ENCODE assay signal across 1 cellular context in the genomic region with DNA sequence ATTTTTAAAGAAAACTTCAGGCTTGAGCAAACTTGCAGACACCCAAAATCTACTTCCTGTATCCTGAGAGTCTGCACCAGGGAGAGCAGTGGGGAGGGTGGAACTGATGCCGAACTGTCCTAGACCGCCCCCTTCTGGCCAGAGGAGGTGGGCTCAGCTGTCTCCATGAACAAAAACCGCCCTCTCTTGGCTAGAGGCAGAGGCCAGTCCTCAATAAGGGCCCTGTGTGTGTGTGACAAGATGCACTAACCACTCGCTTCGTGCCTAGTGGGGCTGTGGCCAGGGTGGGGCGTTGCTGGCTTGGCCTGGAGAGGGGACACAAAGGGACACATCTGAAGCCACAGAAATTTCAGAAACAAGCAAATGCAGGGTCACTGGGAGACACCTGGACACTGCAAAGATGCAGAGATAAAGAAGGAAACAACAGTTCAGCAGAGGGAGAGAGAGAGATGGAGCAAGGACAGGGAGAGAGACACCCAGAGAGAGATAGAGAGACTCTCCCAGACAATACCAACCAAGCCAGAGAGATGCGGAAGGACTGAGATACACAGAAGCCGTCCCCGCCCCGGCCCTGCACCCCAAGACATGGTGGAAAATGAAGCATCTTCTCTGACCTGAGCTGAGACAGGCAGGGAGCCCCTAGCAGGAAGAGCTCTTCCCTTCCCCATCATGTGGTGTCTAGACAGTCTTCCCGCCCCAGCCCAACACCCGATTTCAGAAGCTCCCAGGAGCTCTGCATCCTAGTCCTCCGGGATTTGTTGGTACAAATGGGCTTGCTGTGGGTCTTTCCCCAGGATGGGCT.
TF ChIP-seq lines count a peak whose summit lies in the region.

No MANE protein-coding gene starts in this region.

TF ChIP-seq in K562, 482 proteins besides CTCF, POLR2A, EP300 and RAD21 (continued from another document and continues in another):
- TF ChIP-seq, protein P1, sequence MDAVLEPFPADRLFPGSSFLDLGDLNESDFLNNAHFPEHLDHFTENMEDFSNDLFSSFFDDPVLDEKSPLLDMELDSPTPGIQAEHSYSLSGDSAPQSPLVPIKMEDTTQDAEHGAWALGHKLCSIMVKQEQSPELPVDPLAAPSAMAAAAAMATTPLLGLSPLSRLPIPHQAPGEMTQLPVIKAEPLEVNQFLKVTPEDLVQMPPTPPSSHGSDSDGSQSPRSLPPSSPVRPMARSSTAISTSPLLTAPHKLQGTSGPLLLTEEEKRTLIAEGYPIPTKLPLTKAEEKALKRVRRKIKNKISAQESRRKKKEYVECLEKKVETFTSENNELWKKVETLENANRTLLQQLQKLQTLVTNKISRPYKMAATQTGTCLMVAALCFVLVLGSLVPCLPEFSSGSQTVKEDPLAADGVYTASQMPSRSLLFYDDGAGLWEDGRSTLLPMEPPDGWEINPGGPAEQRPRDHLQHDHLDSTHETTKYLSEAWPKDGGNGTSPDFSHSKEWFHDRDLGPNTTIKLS (IDR thresholded peaks at IDR 0.05; ENCODE audit: borderline replicate concordance, low read depth), result no peak
- TF ChIP-seq ZKSCAN3 (CRISPR knock-in tag; IDR thresholded peaks at IDR 0.05) (no peak), SAFB (IDR thresholded peaks at IDR 0.05; ENCODE audit: borderline replicate concordance, low read depth, low read length) (no peak), CTBP1 (IDR thresholded peaks at IDR 0.05; ENCODE audit: borderline replicate concordance) (peak; percentile 89), RBFOX2 (IDR thresholded peaks at IDR 0.05; ENCODE audit: low read depth, low read length) (no peak), CEBPB (tag; IDR thresholded peaks at IDR 0.05) (no peak), GABPA (tag; conservative IDR thresholded peaks at IDR 0.05; ENCODE audit: low read depth) (peak; percentile 49), HDAC6 (IDR thresholded peaks at IDR 0.05; ENCODE audit: low read depth, low read length) (no peak), ZNF696 (CRISPR knock-in tag; conservative IDR thresholded peaks at IDR 0.05) (no peak), MCM3 (IDR thresholded peaks at IDR 0.05) (no peak), MYBL2 (IDR thresholded peaks at IDR 0.05; ENCODE audit: low read depth) (no peak), MYBL2 (CRISPR knock-in tag; IDR thresholded peaks at IDR 0.05; ENCODE audit: borderline replicate concordance) (no peak), DDX20 (tag; IDR thresholded peaks at IDR 0.05; ENCODE audit: low read depth) (no peak), ZNF184 (CRISPR knock-in tag; IDR thresholded peaks at IDR 0.05) (no peak), TAF15 (IDR thresholded peaks at IDR 0.05; ENCODE audit: low read depth, low read length) (no peak), GTF2A2 (tag; IDR thresholded peaks at IDR 0.05) (no peak), RBM15 (IDR thresholded peaks at IDR 0.05; ENCODE audit: insufficient read depth, low read length) (no peak), CBX8 (IDR thresholded peaks at IDR 0.05; ENCODE audit: borderline replicate concordance, extremely low read depth, low read depth, low read length, poor library complexity, severe bottlenecking) (no peak), ZNF584 (CRISPR knock-in tag; IDR thresholded peaks at IDR 0.05; ENCODE audit: low read depth) (no peak), ZNF134 (CRISPR knock-in tag; conservative IDR thresholded peaks at IDR 0.05) (no peak), L3MBTL2 (IDR thresholded peaks at IDR 0.05) (no peak), TAL1 (IDR thresholded peaks at IDR 0.05) (no peak), NELFE (IDR thresholded peaks at IDR 0.05; ENCODE audit: insufficient read depth, insufficient read length) (no peak), CHD2 (IDR thresholded peaks at IDR 0.05; ENCODE audit: low read depth, low read length) (no peak), FOXK2 (conservative IDR thresholded peaks at IDR 0.05 in 1 of 2, IDR thresholded peaks at IDR 0.05 in 1 of 2; ENCODE audit: low read depth in 2 of 2) (peak; percentile 20 to 28; a peak in 1 of 4 replicates)
- TF ChIP-seq, protein P2, sequence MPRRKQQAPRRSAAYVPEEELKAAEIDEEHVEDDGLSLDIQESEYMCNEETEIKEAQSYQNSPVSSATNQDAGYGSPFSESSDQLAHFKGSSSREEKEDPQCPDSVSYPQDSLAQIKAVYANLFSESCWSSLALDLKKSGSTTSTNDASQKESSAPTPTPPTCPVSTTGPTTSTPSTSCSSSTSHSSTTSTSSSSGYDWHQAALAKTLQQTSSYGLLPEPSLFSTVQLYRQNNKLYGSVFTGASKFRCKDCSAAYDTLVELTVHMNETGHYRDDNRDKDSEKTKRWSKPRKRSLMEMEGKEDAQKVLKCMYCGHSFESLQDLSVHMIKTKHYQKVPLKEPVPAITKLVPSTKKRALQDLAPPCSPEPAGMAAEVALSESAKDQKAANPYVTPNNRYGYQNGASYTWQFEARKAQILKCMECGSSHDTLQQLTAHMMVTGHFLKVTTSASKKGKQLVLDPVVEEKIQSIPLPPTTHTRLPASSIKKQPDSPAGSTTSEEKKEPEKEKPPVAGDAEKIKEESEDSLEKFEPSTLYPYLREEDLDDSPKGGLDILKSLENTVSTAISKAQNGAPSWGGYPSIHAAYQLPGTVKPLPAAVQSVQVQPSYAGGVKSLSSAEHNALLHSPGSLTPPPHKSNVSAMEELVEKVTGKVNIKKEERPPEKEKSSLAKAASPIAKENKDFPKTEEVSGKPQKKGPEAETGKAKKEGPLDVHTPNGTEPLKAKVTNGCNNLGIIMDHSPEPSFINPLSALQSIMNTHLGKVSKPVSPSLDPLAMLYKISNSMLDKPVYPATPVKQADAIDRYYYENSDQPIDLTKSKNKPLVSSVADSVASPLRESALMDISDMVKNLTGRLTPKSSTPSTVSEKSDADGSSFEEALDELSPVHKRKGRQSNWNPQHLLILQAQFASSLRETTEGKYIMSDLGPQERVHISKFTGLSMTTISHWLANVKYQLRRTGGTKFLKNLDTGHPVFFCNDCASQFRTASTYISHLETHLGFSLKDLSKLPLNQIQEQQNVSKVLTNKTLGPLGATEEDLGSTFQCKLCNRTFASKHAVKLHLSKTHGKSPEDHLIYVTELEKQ (CRISPR knock-in tag; IDR thresholded peaks at IDR 0.05), result no peak
- TF ChIP-seq, protein P3, sequence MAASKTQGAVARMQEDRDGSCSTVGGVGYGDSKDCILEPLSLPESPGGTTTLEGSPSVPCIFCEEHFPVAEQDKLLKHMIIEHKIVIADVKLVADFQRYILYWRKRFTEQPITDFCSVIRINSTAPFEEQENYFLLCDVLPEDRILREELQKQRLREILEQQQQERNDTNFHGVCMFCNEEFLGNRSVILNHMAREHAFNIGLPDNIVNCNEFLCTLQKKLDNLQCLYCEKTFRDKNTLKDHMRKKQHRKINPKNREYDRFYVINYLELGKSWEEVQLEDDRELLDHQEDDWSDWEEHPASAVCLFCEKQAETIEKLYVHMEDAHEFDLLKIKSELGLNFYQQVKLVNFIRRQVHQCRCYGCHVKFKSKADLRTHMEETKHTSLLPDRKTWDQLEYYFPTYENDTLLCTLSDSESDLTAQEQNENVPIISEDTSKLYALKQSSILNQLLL (CRISPR knock-in tag; IDR thresholded peaks at IDR 0.05; ENCODE audit: borderline replicate concordance), result no peak
- TF ChIP-seq, protein P4, sequence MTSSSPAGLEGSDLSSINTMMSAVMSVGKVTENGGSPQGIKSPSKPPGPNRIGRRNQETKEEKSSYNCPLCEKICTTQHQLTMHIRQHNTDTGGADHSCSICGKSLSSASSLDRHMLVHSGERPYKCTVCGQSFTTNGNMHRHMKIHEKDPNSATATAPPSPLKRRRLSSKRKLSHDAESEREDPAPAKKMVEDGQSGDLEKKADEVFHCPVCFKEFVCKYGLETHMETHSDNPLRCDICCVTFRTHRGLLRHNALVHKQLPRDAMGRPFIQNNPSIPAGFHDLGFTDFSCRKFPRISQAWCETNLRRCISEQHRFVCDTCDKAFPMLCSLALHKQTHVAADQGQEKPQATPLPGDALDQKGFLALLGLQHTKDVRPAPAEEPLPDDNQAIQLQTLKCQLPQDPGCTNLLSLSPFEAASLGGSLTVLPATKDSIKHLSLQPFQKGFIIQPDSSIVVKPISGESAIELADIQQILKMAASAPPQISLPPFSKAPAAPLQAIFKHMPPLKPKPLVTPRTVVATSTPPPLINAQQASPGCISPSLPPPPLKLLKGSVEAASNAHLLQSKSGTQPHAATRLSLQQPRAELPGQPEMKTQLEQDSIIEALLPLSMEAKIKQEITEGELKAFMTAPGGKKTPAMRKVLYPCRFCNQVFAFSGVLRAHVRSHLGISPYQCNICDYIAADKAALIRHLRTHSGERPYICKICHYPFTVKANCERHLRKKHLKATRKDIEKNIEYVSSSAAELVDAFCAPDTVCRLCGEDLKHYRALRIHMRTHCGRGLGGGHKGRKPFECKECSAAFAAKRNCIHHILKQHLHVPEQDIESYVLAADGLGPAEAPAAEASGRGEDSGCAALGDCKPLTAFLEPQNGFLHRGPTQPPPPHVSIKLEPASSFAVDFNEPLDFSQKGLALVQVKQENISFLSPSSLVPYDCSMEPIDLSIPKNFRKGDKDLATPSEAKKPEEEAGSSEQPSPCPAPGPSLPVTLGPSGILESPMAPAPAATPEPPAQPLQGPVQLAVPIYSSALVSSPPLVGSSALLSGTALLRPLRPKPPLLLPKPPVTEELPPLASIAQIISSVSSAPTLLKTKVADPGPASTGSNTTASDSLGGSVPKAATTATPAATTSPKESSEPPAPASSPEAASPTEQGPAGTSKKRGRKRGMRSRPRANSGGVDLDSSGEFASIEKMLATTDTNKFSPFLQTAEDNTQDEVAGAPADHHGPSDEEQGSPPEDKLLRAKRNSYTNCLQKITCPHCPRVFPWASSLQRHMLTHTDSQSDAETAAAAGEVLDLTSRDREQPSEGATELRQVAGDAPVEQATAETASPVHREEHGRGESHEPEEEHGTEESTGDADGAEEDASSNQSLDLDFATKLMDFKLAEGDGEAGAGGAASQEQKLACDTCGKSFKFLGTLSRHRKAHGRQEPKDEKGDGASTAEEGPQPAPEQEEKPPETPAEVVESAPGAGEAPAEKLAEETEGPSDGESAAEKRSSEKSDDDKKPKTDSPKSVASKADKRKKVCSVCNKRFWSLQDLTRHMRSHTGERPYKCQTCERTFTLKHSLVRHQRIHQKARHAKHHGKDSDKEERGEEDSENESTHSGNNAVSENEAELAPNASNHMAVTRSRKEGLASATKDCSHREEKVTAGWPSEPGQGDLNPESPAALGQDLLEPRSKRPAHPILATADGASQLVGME (CRISPR knock-in tag; IDR thresholded peaks at IDR 0.05), result no peak
- TF ChIP-seq, protein P5, sequence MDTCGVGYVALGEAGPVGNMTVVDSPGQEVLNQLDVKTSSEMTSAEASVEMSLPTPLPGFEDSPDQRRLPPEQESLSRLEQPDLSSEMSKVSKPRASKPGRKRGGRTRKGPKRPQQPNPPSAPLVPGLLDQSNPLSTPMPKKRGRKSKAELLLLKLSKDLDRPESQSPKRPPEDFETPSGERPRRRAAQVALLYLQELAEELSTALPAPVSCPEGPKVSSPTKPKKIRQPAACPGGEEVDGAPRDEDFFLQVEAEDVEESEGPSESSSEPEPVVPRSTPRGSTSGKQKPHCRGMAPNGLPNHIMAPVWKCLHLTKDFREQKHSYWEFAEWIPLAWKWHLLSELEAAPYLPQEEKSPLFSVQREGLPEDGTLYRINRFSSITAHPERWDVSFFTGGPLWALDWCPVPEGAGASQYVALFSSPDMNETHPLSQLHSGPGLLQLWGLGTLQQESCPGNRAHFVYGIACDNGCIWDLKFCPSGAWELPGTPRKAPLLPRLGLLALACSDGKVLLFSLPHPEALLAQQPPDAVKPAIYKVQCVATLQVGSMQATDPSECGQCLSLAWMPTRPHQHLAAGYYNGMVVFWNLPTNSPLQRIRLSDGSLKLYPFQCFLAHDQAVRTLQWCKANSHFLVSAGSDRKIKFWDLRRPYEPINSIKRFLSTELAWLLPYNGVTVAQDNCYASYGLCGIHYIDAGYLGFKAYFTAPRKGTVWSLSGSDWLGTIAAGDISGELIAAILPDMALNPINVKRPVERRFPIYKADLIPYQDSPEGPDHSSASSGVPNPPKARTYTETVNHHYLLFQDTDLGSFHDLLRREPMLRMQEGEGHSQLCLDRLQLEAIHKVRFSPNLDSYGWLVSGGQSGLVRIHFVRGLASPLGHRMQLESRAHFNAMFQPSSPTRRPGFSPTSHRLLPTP (IDR thresholded peaks at IDR 0.05; ENCODE audit: borderline replicate concordance, extremely low read depth, insufficient read length), result no peak
- TF ChIP-seq, protein P6, sequence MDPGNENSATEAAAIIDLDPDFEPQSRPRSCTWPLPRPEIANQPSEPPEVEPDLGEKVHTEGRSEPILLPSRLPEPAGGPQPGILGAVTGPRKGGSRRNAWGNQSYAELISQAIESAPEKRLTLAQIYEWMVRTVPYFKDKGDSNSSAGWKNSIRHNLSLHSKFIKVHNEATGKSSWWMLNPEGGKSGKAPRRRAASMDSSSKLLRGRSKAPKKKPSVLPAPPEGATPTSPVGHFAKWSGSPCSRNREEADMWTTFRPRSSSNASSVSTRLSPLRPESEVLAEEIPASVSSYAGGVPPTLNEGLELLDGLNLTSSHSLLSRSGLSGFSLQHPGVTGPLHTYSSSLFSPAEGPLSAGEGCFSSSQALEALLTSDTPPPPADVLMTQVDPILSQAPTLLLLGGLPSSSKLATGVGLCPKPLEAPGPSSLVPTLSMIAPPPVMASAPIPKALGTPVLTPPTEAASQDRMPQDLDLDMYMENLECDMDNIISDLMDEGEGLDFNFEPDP (CRISPR knock-in tag; IDR thresholded peaks at IDR 0.05), result no peak
- TF ChIP-seq, protein P7, sequence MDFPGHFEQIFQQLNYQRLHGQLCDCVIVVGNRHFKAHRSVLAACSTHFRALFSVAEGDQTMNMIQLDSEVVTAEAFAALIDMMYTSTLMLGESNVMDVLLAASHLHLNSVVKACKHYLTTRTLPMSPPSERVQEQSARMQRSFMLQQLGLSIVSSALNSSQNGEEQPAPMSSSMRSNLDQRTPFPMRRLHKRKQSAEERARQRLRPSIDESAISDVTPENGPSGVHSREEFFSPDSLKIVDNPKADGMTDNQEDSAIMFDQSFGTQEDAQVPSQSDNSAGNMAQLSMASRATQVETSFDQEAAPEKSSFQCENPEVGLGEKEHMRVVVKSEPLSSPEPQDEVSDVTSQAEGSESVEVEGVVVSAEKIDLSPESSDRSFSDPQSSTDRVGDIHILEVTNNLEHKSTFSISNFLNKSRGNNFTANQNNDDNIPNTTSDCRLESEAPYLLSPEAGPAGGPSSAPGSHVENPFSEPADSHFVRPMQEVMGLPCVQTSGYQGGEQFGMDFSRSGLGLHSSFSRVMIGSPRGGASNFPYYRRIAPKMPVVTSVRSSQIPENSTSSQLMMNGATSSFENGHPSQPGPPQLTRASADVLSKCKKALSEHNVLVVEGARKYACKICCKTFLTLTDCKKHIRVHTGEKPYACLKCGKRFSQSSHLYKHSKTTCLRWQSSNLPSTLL (IDR thresholded peaks at IDR 0.05), result no peak
- TF ChIP-seq, protein P8, sequence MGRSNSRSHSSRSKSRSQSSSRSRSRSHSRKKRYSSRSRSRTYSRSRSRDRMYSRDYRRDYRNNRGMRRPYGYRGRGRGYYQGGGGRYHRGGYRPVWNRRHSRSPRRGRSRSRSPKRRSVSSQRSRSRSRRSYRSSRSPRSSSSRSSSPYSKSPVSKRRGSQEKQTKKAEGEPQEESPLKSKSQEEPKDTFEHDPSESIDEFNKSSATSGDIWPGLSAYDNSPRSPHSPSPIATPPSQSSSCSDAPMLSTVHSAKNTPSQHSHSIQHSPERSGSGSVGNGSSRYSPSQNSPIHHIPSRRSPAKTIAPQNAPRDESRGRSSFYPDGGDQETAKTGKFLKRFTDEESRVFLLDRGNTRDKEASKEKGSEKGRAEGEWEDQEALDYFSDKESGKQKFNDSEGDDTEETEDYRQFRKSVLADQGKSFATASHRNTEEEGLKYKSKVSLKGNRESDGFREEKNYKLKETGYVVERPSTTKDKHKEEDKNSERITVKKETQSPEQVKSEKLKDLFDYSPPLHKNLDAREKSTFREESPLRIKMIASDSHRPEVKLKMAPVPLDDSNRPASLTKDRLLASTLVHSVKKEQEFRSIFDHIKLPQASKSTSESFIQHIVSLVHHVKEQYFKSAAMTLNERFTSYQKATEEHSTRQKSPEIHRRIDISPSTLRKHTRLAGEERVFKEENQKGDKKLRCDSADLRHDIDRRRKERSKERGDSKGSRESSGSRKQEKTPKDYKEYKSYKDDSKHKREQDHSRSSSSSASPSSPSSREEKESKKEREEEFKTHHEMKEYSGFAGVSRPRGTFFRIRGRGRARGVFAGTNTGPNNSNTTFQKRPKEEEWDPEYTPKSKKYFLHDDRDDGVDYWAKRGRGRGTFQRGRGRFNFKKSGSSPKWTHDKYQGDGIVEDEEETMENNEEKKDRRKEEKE (IDR thresholded peaks at IDR 0.05; ENCODE audit: borderline replicate concordance in 1 of 2, control insufficient read depth in 1 of 2, low read depth in 2 of 2, low read length in 1 of 2), result no peak
